ENCODE assay signal across 8 cellular contexts in genomic region chr9:96441798-96442445, GRCh38. TPM values are rescaled to one million over a fixed set of nuclear protein-coding genes. Genes with fewer than 3 reads are reported as not detected.
DNase-seq lines count a peak whose midpoint lies in the region; ATAC-seq and TF ChIP-seq lines count a peak whose summit lies in the region.

No MANE protein-coding gene starts in this region.

- no peak for DNase-seq in SK-N-SH
- DNase-seq in NCI-H146 treated with DMSO at 0.1 percent for 48 hours (lab: John Stamatoyannopoulos, UW; ENCODE audit: unreplicated experiment), result peak; percentile 8
- no peak for DNase-seq in brain microvascular endothelial cell
- DNase-seq in osteoblast (ENCODE audit: insufficient read length, low spot score, missing footprints), result peak; percentile 37
- no peak for DNase-seq in cerebellar nuclear complex (lab: John Stamatoyannopoulos, UW)
- DNase-seq in activated T-cell treated with anti-CD3 and anti-CD28 coated beads, Interleukin-2, amount 50 U/mL, for 24 hours, result no peak

- in situ Hi-C loops in brain microvascular endothelial cell (cut with HindIII; ENCODE audit: low pct_ligation_motif_present, low sequenced_read_pairs), result no loop called here

- H3K27me3 ChIP-seq in SK-N-SH (ENCODE audit: insufficient read depth) (no peaks in the 10 kb centered on the region), brain microvascular endothelial cell (replicated peaks) (no peaks in the 10 kb centered on the region), osteoblast (ENCODE audit: insufficient read depth, low read length) (no peaks in the 10 kb centered on the region)

- no peak for ATAC-seq in SK-N-SH treated with all-trans-retinoic acid at 6 μM for 48 hours
- no peak for ATAC-seq in GM19452 (IDR thresholded peaks at IDR 0.05; ENCODE audit: unreplicated experiment)

- no peaks in the 10 kb centered on the region for H3K4me1 Mint-ChIP-seq in activated T-cell treated with anti-CD3 and anti-CD28 coated beads, Interleukin-2, amount 50 U/mL, for 24 hours (ENCODE audit: low read depth)

- POLR2A ChIA-PET in SK-N-SH (lab: Yijun Ruan, JAX), result no interaction called here

- no peaks in the 10 kb centered on the region for H3K36me3 Mint-ChIP-seq in activated T-cell treated with anti-CD3 and anti-CD28 coated beads, Interleukin-2, amount 50 U/mL, for 24 hours (ENCODE audit: low read depth)

- TF ChIP-seq CTCF in SK-N-SH (IDR thresholded peaks at IDR 0.05) (peak; percentile 27), brain microvascular endothelial cell (IDR thresholded peaks at IDR 0.05; ENCODE audit: low read depth, low read length, missing control alignments) (peak; percentile 54), osteoblast (IDR thresholded peaks at IDR 0.05; ENCODE audit: extremely low read depth, low read depth, low read length) (peak; percentile 41)

- H3K27ac ChIP-seq in SK-N-SH (ENCODE audit: low read depth in 2 of 2, low read length in 1 of 2), result no peak overlapping the region
- no peak overlapping the region for H3K27ac ChIP-seq in brain microvascular endothelial cell
- no peak overlapping the region for H3K27ac ChIP-seq in osteoblast (ENCODE audit: low read depth, low read length)

- H3K4me3 ChIP-seq in SK-N-SH (ENCODE audit: low read depth in 2 of 2, low read length in 1 of 2) (no peak overlapping the region), brain microvascular endothelial cell (ENCODE audit: low read depth, low read length) (no peak overlapping the region), osteoblast (ENCODE audit: insufficient read depth, low read length) (no peak overlapping the region)

- TF ChIP-seq EP300 in SK-N-SH (IDR thresholded peaks at IDR 0.05; ENCODE audit: borderline replicate concordance in 1 of 2, low read depth in 1 of 2, low read length in 1 of 2), result no peak

- H4K20me1 ChIP-seq in SK-N-SH (ENCODE audit: insufficient read depth), result no peaks in the 10 kb centered on the region
- no peaks in the 10 kb centered on the region for H4K20me1 ChIP-seq in osteoblast (ENCODE audit: insufficient read depth, low read length)

- H3K36me3 ChIP-seq in SK-N-SH (replicated peaks in 1 of 2; ENCODE audit: control insufficient read depth in 1 of 2, insufficient read depth in 2 of 2, low read length in 1 of 2) (no peaks in the 10 kb centered on the region), brain microvascular endothelial cell (replicated peaks) (no peaks in the 10 kb centered on the region), osteoblast (ENCODE audit: insufficient read depth, low read length) (no peaks in the 10 kb centered on the region)

- no peak overlapping the region for H2AFZ ChIP-seq in SK-N-SH (ENCODE audit: low read depth)
- H2AFZ ChIP-seq in osteoblast (ENCODE audit: low read length), result no peak overlapping the region

- WGBS in SK-N-SH (ENCODE audit: low lambda C conversion rate), result 96% methylated on average over 5 of the region's 5 CpGs

- H3K27me3 Mint-ChIP-seq in activated T-cell treated with anti-CD3 and anti-CD28 coated beads, Interleukin-2, amount 50 U/mL, for 24 hours, result no peaks in the 10 kb centered on the region

- no peak overlapping the region for H3K4me3 Mint-ChIP-seq in activated T-cell treated with anti-CD3 and anti-CD28 coated beads, Interleukin-2, amount 50 U/mL, for 24 hours

- H3F3A ChIP-seq in SK-N-SH (replicated peaks; ENCODE audit: insufficient read depth), result no peaks in the 10 kb centered on the region

- no peaks in the 10 kb centered on the region for H3K9me3 Mint-ChIP-seq in activated T-cell treated with anti-CD3 and anti-CD28 coated beads, Interleukin-2, amount 50 U/mL, for 24 hours

- CTCF ChIA-PET in SK-N-SH (lab: Yijun Ruan, JAX), result interaction anchor here (0.6 to 2.0 kb wide), 8 partner anchors 8 to 208 kb away, joined by 3 to 7 read pairs (median 5); partner anchors contain the start of gene HABP4

- peak; percentile 28; the same call in 1 of the 2 replicates for TF ChIP-seq RAD21 in SK-N-SH (IDR thresholded peaks at IDR 0.05; ENCODE audit: low read length)

- H3K4me1 ChIP-seq in SK-N-SH (ENCODE audit: control insufficient read depth in 1 of 2, insufficient read depth in 2 of 2, low read depth in 1 of 2, low read length in 1 of 2), result no peaks in the 10 kb centered on the region
- H3K4me1 ChIP-seq in osteoblast (ENCODE audit: insufficient read depth, low read length), result no peaks in the 10 kb centered on the region

- H3K9me2 ChIP-seq in SK-N-SH, result no peaks in the 10 kb centered on the region

- H3K79me2 ChIP-seq in SK-N-SH (ENCODE audit: insufficient read depth) (no peaks in the 10 kb centered on the region), osteoblast (ENCODE audit: insufficient read depth, low read length) (no peaks in the 10 kb centered on the region)

- no peak overlapping the region for H3K9ac ChIP-seq in SK-N-SH

- H3K4me2 ChIP-seq in SK-N-SH, result no peak overlapping the region
- no peak overlapping the region for H3K4me2 ChIP-seq in osteoblast (ENCODE audit: insufficient read depth, low read length)

- H3K27ac Mint-ChIP-seq in activated T-cell treated with anti-CD3 and anti-CD28 coated beads, Interleukin-2, amount 50 U/mL, for 24 hours, result no peak overlapping the region

- H3K9me3 ChIP-seq in SK-N-SH, result no peaks in the 10 kb centered on the region
- no peaks in the 10 kb centered on the region for H3K9me3 ChIP-seq in osteoblast (ENCODE audit: low read depth, low read length)

TF ChIP-seq in SK-N-SH, 30 proteins besides CTCF, POLR2A, EP300 and RAD21 (continues in another document):
- no peak for TF ChIP-seq PBX3 (IDR thresholded peaks at IDR 0.05)
- TF ChIP-seq SMC3 (IDR thresholded peaks at IDR 0.05; ENCODE audit: low read depth, low read length), result no peak
- TF ChIP-seq MEF2A (IDR thresholded peaks at IDR 0.05; ENCODE audit: borderline replicate concordance, low read depth), result no peak
- no peak for TF ChIP-seq GABPA (IDR thresholded peaks at IDR 0.05; ENCODE audit: low read depth)
- no peak for TF ChIP-seq POLR2AphosphoS5 (IDR thresholded peaks at IDR 0.05; ENCODE audit: low read depth, low read length)

TF ChIP-seq in SK-N-SH treated with all-trans-retinoic acid at 6 μM for 48 hours, 23 proteins besides CTCF, POLR2A, EP300 and RAD21:
- TF ChIP-seq GLIS3 (CRISPR knock-in tag; IDR thresholded peaks at IDR 0.05) (no peak), ISL1 (CRISPR knock-in tag; IDR thresholded peaks at IDR 0.05) (no peak), ESRRG (CRISPR knock-in tag; IDR thresholded peaks at IDR 0.05) (no peak), ZNF70 (CRISPR knock-in tag; IDR thresholded peaks at IDR 0.05) (no peak), PPARA (CRISPR knock-in tag; IDR thresholded peaks at IDR 0.05; ENCODE audit: borderline replicate concordance) (no peak), ZNF8 (CRISPR knock-in tag; IDR thresholded peaks at IDR 0.05) (no peak), PATZ1 (CRISPR knock-in tag; IDR thresholded peaks at IDR 0.05; ENCODE audit: borderline replicate concordance) (no peak), OSR1 (CRISPR knock-in tag; IDR thresholded peaks at IDR 0.05) (no peak), ZC3H10 (CRISPR knock-in tag; IDR thresholded peaks at IDR 0.05) (no peak), ZFP3 (CRISPR knock-in tag; IDR thresholded peaks at IDR 0.05) (no peak), BACH2 (CRISPR knock-in tag; IDR thresholded peaks at IDR 0.05; ENCODE audit: borderline replicate concordance) (no peak), ZFP30 (CRISPR knock-in tag; IDR thresholded peaks at IDR 0.05) (no peak)
- TF ChIP-seq, protein P1, sequence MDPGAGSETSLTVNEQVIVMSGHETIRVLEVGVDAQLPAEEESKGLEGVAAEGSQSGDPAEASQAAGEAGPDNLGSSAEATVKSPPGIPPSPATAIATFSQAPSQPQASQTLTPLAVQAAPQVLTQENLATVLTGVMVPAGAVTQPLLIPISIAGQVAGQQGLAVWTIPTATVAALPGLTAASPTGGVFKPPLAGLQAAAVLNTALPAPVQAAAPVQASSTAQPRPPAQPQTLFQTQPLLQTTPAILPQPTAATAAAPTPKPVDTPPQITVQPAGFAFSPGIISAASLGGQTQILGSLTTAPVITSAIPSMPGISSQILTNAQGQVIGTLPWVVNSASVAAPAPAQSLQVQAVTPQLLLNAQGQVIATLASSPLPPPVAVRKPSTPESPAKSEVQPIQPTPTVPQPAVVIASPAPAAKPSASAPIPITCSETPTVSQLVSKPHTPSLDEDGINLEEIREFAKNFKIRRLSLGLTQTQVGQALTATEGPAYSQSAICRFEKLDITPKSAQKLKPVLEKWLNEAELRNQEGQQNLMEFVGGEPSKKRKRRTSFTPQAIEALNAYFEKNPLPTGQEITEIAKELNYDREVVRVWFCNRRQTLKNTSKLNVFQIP (CRISPR knock-in tag; IDR thresholded peaks at IDR 0.05; ENCODE audit: borderline replicate concordance, low read depth), result no peak

RNA-seq across cellular contexts. Expression of gene HABP4, which starts 8.0 kb away (rescaled TPM):
- 18.4 and 19.0 TPM in 2 replicates for polyA plus RNA-seq in SK-N-SH (2012; rRNA removed)
- 23.8 and 31.6 TPM in 2 replicates for polyA plus RNA-seq in SK-N-SH (2012; cell fraction: cytosol; rRNA removed)
- 16.8 and 18.3 TPM in 2 replicates for polyA plus RNA-seq in SK-N-SH (2012; cell fraction: nucleus; rRNA removed)
- total RNA-seq in osteoblast, result 12.7 and 14.1 TPM in 2 replicates

RNA-seq across cellular contexts. Expression of gene ZNF367, which starts 23.8 kb away (rescaled TPM):
- 1.5 TPM in 2 replicates for polyA plus RNA-seq in SK-N-SH (2012; rRNA removed)
- 1.6 and 1.7 TPM in 2 replicates for polyA plus RNA-seq in SK-N-SH (2012; cell fraction: cytosol; rRNA removed)
- 1.8 and 2.3 TPM in 2 replicates for polyA plus RNA-seq in SK-N-SH (2012; cell fraction: nucleus; rRNA removed)
- total RNA-seq in osteoblast, result 1.4 and 2.1 TPM in 2 replicates

RNA-seq across cellular contexts. Expression of gene SLC35D2, which starts 58.4 kb away (rescaled TPM):
- 26.1 and 27.0 TPM in 2 replicates for polyA plus RNA-seq in SK-N-SH (2012; rRNA removed)
- polyA plus RNA-seq in SK-N-SH (2012; cell fraction: cytosol; rRNA removed), result 35.4 and 41.2 TPM in 2 replicates
- 16.6 and 24.0 TPM in 2 replicates for polyA plus RNA-seq in SK-N-SH (2012; cell fraction: nucleus; rRNA removed)
- 18.5 and 18.6 TPM in 2 replicates for total RNA-seq in osteoblast

Comparison
In these comparisons a context has a peak if more than half of its experiments do, and no peak if none do; other contexts are left out.
1. DNase-seq: peak in NCI-H146 treated with DMSO at 0.1 percent for 48 hours (single experiment) and osteoblast (single experiment); none in SK-N-SH (single experiment), brain microvascular endothelial cell (single experiment), cerebellar nuclear complex (0 of 2) and activated T-cell treated with anti-CD3 and anti-CD28 coated beads, Interleukin-2, amount 50 U/mL, for 24 hours (single experiment).
2. Peak in every context shown above with its lines, with median percentiles within 50 percentile points of each other: CTCF ChIP-seq.